Comparison of ENCODE assay signal across 18 cellular contexts in genomic region chr1:229886636-229887035, GRCh38.
DNase-seq lines count a peak whose midpoint lies in the region; ATAC-seq, FAIRE-seq and TF ChIP-seq lines count a peak whose summit lies in the region.
"Had no signal": no experiment of that assay in that cellular context is flagged by ENCODE, and none has a peak within 500 bp of the region (broad histone marks: within the 10 kb centered on the region; RNA-seq: fewer than 3 reads in every experiment).

No MANE protein-coding gene starts in this region.

- TF ChIP-seq CTCF in heart right ventricle (IDR thresholded peaks at IDR 0.05) (no peak), esophagus muscularis mucosa (IDR thresholded peaks at IDR 0.05) (no peak), pancreas (IDR thresholded peaks at IDR 0.05) (no peak)

- H3K27ac ChIP-seq in heart right ventricle (peak overlapping the region in 7 of 10 donors; percentile 6 to 86 (median 68)), esophagus muscularis mucosa (replicated peaks in 1 of 4) (peak overlapping the region; percentile 73 to 83 (median 78)), pancreas (peak overlapping the region in 3 of 4 donors; percentile 75 to 84 (median 77))
- H3K27ac ChIP-seq: A549, KMS-11 had no signal

- no peaks in the 10 kb centered on the region for H3K36me3 ChIP-seq in heart right ventricle
- no peaks in the 10 kb centered on the region for H3K36me3 ChIP-seq in esophagus muscularis mucosa
- H3K36me3 ChIP-seq in pancreas = no peaks in the 10 kb centered on the region

- WGBS in heart right ventricle, 2 donors = 85 to 89% methylated on average over 8 of the region's 8 CpGs
- 82% methylated on average over 8 of the region's 8 CpGs for WGBS in esophagus muscularis mucosa
- WGBS in pancreas, 2 donors = 93 to 95% methylated on average over 8 of the region's 8 CpGs

- intact Hi-C loops in heart right ventricle (cut with DNase I) (loop anchor here in 1 of 10 donors (5.0 kb wide), 1 partner anchor 181 kb away; the partner anchor contains the start of gene GALNT2), left cardiac atrium (cut with DNase I) (loop anchor here in 1 of 2 donors (1.0 kb wide), 1 partner anchor 329 kb away; no protein-coding TSS in a partner anchor), esophagus muscularis mucosa (cut with DNase I) (loop anchor here (10.0 kb wide), 1 partner anchor 178 kb away; the partner anchor contains the start of gene GALNT2), pancreas (cut with DNase I) (no loop called here)

- DNase-seq in heart right ventricle (no peak), left cardiac atrium (no peak), esophagus muscularis mucosa (ENCODE audit: extremely low spot score) (peak; percentile 84), pancreas (no peak), ureter (ENCODE audit: low spot score) (peak; percentile 14), AML-193 (lab: John Stamatoyannopoulos, UW) (no peak), DMS79 (lab: John Stamatoyannopoulos, UW) (no peak), NCI-H2196 (lab: John Stamatoyannopoulos, UW; ENCODE audit: unreplicated experiment) (no peak)
- DNase-seq: C1 segment of cervical spinal cord, DMS79 treated with DMSO at 0.1 percent for 48 hours, MV-4-11, NCI-H1694 treated with DMSO at 0.1 percent for 48 hours, NCI-H524, SHP77 treated with DMSO at 0.1 percent for 48 hours had no signal

- no peak for ATAC-seq in heart right ventricle
- ATAC-seq in left cardiac atrium = no peak
- ATAC-seq in pancreas = no peak
- ATAC-seq: A549 had no signal

- TF ChIP-seq EP300 in esophagus muscularis mucosa (IDR thresholded peaks at IDR 0.05) = no peak

- H3K4me1 ChIP-seq in heart right ventricle = peaks cover 0 to 25% (median 3%) of the 10 kb centered on the region in 9 donors
- H3K4me1 ChIP-seq in esophagus muscularis mucosa = peaks cover 14 to 58% (median 47%) of the 10 kb centered on the region in 4 donors
- H3K4me1 ChIP-seq in pancreas = peaks cover 27 to 57% (median 36%) of the 10 kb centered on the region in 3 donors
- H3K4me1 ChIP-seq: A549 had no signal

- FAIRE-seq in pancreas (lab: Jason Lieb, UNC) = no peak
- FAIRE-seq: A549, D721Med, H54 had no signal

- H3K9me3 ChIP-seq in heart right ventricle (no peaks in the 10 kb centered on the region), esophagus muscularis mucosa (no peaks in the 10 kb centered on the region), pancreas (no peaks in the 10 kb centered on the region)
- H3K9me3 ChIP-seq: A549 had no signal

- H3K27me3 ChIP-seq in heart right ventricle (no peaks in the 10 kb centered on the region), esophagus muscularis mucosa (no peaks in the 10 kb centered on the region), pancreas (no peaks in the 10 kb centered on the region)

- no peak overlapping the region for H3K4me3 ChIP-seq in heart right ventricle
- H3K4me3 ChIP-seq in esophagus muscularis mucosa = no peak overlapping the region
- H3K4me3 ChIP-seq in pancreas = no peak overlapping the region
- H3K4me3 ChIP-seq: A549 had no signal

- TF ChIP-seq POLR2A in esophagus muscularis mucosa (IDR thresholded peaks at IDR 0.05; ENCODE audit: low read depth) = no peak

Comparison
In these comparisons a context has a peak if more than half of its experiments do, and no peak if none do; other contexts are left out.
1. DNase-seq: peak in esophagus muscularis mucosa (single experiment) and ureter (single experiment); none in heart right ventricle (0 of 2), left cardiac atrium (single experiment), pancreas (0 of 6), AML-193 (0 of 2), DMS79 (single experiment) and NCI-H2196 (single experiment).
2. Peak in every context shown above with its lines, with median percentiles within 50 percentile points of each other: H3K27ac ChIP-seq.